Comparison of ENCODE assay signal across 1 cellular context in genomic region chr11:66418168-66418985, GRCh38.
TF ChIP-seq lines count a peak whose summit lies in the region.

No MANE protein-coding gene starts in this region.

TF ChIP-seq in HepG2, 621 proteins besides CTCF, POLR2A, EP300 and RAD21 (continued from another document and continues in another):
- TF ChIP-seq FOXA3 (CRISPR knock-in tag; IDR thresholded peaks at IDR 0.05): 0 out of 2 replicates have a peak, but pooled peaks have one; percentile 22
- no peak for TF ChIP-seq MZF1 (CRISPR knock-in tag; IDR thresholded peaks at IDR 0.05; ENCODE audit: borderline replicate concordance)
- no peak for TF ChIP-seq ZNF547 (CRISPR knock-in tag; IDR thresholded peaks at IDR 0.05)
- no peak for TF ChIP-seq CENPBD1 (CRISPR knock-in tag; IDR thresholded peaks at IDR 0.05; ENCODE audit: borderline replicate concordance, low read depth)
- no peak for TF ChIP-seq TEAD3 (CRISPR knock-in tag; optimal IDR thresholded peaks at IDR 0.05; ENCODE audit: borderline replicate concordance)
- no peak for TF ChIP-seq ZNF576 (CRISPR knock-in tag; IDR thresholded peaks at IDR 0.05)
- TF ChIP-seq TFDP1 (CRISPR knock-in tag; IDR thresholded peaks at IDR 0.05; ENCODE audit: borderline replicate concordance): no peak
- TF ChIP-seq ZNF549 (CRISPR knock-in tag; IDR thresholded peaks at IDR 0.05): no peak
- TF ChIP-seq ONECUT2 (CRISPR knock-in tag; IDR thresholded peaks at IDR 0.05): 0 out of 2 replicates have a peak, but pooled peaks have one; percentile 51
- TF ChIP-seq TBX2 (CRISPR knock-in tag; IDR thresholded peaks at IDR 0.05; ENCODE audit: borderline replicate concordance): peak; percentile 59; the same call in 1 of the 2 replicates
- TF ChIP-seq CREB1 (IDR thresholded peaks at IDR 0.05): no peak
- TF ChIP-seq CREB1 (CRISPR knock-in tag; IDR thresholded peaks at IDR 0.05): no peak
- TF ChIP-seq SP5 (CRISPR knock-in tag; IDR thresholded peaks at IDR 0.05; ENCODE audit: borderline replicate concordance, low read depth): 0 out of 2 replicates have a peak, but pooled peaks have one; percentile 27
- TF ChIP-seq ELF4 (CRISPR knock-in tag; IDR thresholded peaks at IDR 0.05; ENCODE audit: borderline replicate concordance): no peak
- TF ChIP-seq BRCA1 (CRISPR knock-in tag; IDR thresholded peaks at IDR 0.05): peak; percentile 98
- no peak for TF ChIP-seq PBX2 (CRISPR knock-in tag; IDR thresholded peaks at IDR 0.05)
- no peak for TF ChIP-seq ZNF768 (CRISPR knock-in tag; IDR thresholded peaks at IDR 0.05)
- TF ChIP-seq ZNF710 (CRISPR knock-in tag; IDR thresholded peaks at IDR 0.05; ENCODE audit: borderline replicate concordance): no peak
- peak; percentile 85 for TF ChIP-seq ZBTB25 (CRISPR knock-in tag; IDR thresholded peaks at IDR 0.05)
- peak; percentile 91; the same call in 1 of the 2 replicates for TF ChIP-seq ZSCAN12 (CRISPR knock-in tag; IDR thresholded peaks at IDR 0.05)
- no peak for TF ChIP-seq ZNF512 (CRISPR knock-in tag; IDR thresholded peaks at IDR 0.05)
- TF ChIP-seq LBX2 (CRISPR knock-in tag; IDR thresholded peaks at IDR 0.05; ENCODE audit: borderline replicate concordance): 0 out of 2 replicates have a peak, but pooled peaks have one; percentile 55
- TF ChIP-seq ZNF761 (CRISPR knock-in tag; conservative IDR thresholded peaks at IDR 0.05): no peak
- TF ChIP-seq ZNF484 (CRISPR knock-in tag; IDR thresholded peaks at IDR 0.05; ENCODE audit: borderline replicate concordance, low read depth): no peak
- TF ChIP-seq CHCHD3 (CRISPR knock-in tag; IDR thresholded peaks at IDR 0.05): no peak
- no peak for TF ChIP-seq SP2 (CRISPR knock-in tag; IDR thresholded peaks at IDR 0.05)
- no peak for TF ChIP-seq AGO1 (IDR thresholded peaks at IDR 0.05; ENCODE audit: low read depth, low read length, poor library complexity, severe bottlenecking)
- peak; percentile 65; the same call in 1 of the 2 replicates for TF ChIP-seq E2F1 (CRISPR knock-in tag; IDR thresholded peaks at IDR 0.05)
- TF ChIP-seq TAF1 (CRISPR knock-in tag; IDR thresholded peaks at IDR 0.05): peak; percentile 24; the same call in 1 of the 2 replicates
- no peak for TF ChIP-seq POLR2G (IDR thresholded peaks at IDR 0.05; ENCODE audit: low read depth, low read length)
- TF ChIP-seq TOPORS (CRISPR knock-in tag; IDR thresholded peaks at IDR 0.05): no peak
- TF ChIP-seq ZNF17 (CRISPR knock-in tag; IDR thresholded peaks at IDR 0.05): no peak
- TF ChIP-seq RELA (CRISPR knock-in tag; IDR thresholded peaks at IDR 0.05): no peak
- peak; percentile 52; the same call in 1 of the 2 replicates for TF ChIP-seq ZBTB10 (CRISPR knock-in tag; IDR thresholded peaks at IDR 0.05; ENCODE audit: borderline replicate concordance)
- TF ChIP-seq ZKSCAN1 (IDR thresholded peaks at IDR 0.05; ENCODE audit: low read length): no peak
- TF ChIP-seq DR1 (CRISPR knock-in tag; IDR thresholded peaks at IDR 0.05): no peak
- TF ChIP-seq AHDC1 (CRISPR knock-in tag; IDR thresholded peaks at IDR 0.05; ENCODE audit: borderline replicate concordance): no peak
- TF ChIP-seq IRF1 (CRISPR knock-in tag; IDR thresholded peaks at IDR 0.05; ENCODE audit: low read depth): no peak
- no peak for TF ChIP-seq ARHGAP35 (CRISPR knock-in tag; IDR thresholded peaks at IDR 0.05; ENCODE audit: borderline replicate concordance)
